39 cellular contexts compared by ENCODE assay signal in the genomic region with DNA sequence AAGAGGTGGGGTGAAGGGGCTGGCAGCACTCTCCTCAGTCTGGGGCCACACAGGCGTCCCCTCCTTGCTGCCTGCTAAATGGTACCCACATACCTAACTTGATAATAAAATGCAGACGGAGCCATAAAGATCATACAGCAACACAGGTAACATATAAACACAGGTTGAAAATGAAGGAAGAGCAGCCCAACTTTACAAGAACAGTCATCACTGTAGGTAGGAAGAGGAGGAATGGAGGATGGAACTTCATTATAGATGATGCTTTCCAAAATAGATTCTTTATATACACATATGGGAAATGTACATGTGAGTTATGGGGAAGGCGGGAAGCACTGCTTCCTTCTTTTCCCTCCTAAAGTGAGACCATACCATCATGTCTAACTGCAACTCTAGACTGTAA.
"Had no signal": no experiment of that assay in that cellular context is flagged by ENCODE, and none has a peak within 500 bp of the region (broad histone marks: within the 10 kb centered on the region; RNA-seq: fewer than 3 reads in every experiment).

No MANE protein-coding gene starts in this region.

- H3K36me3 ChIP-seq: breast epithelium, cardiac muscle cell had no signal

- H3K27ac ChIP-seq: ascending aorta, body of pancreas, brain microvascular endothelial cell, breast epithelium, cardiac muscle cell had no signal

- H3K4me3 ChIP-seq: adrenal gland, ascending aorta, body of pancreas, breast epithelium, cardiac muscle cell had no signal

- H3K4me1 Mint-ChIP-seq: activated naive CD4-positive, alpha-beta T cell treated with anti-CD3 and anti-CD28 coated beads, Interleukin-2, amount 10 ng/mL, durations not matched to agents 7 days and 5 days; activated naive CD4-positive, alpha-beta T cell treated with anti-CD3 and anti-CD28 coated beads, Interleukin-2, amount 50 U/mL, for 24 hours; activated naive CD8-positive, alpha-beta T cell treated with anti-CD3 and anti-CD28 coated beads for 36 hours; activated naive CD8-positive, alpha-beta T cell treated with anti-CD3 and anti-CD28 coated beads, Interleukin-2, amount 50 U/mL, for 24 hours; activated T-helper 17 cell treated with anti-CD3 and anti-CD28 coated beads, Interleukin-2, amount 50 U/mL, for 72 hours; brain; central memory CD8-positive, alpha-beta T cell had no signal

- H3K4me3 Mint-ChIP-seq: activated naive CD4-positive, alpha-beta T cell treated with anti-CD3 and anti-CD28 coated beads for 36 hours; activated naive CD4-positive, alpha-beta T cell treated with anti-CD3 and anti-CD28 coated beads, Interleukin-2, amount 10 ng/mL, durations not matched to agents 7 days and 5 days; activated naive CD4-positive, alpha-beta T cell treated with anti-CD3 and anti-CD28 coated beads, Interleukin-2, amount 50 U/mL, for 24 hours; activated naive CD8-positive, alpha-beta T cell; activated naive CD8-positive, alpha-beta T cell treated with anti-CD3 and anti-CD28 coated beads for 36 hours; activated naive CD8-positive, alpha-beta T cell treated with anti-CD3 and anti-CD28 coated beads, Interleukin-2, amount 10 ng/mL, durations not matched to agents 7 days and 5 days; activated naive CD8-positive, alpha-beta T cell treated with anti-CD3 and anti-CD28 coated beads, Interleukin-2, amount 50 U/mL, for 24 hours; activated T-cell treated with anti-CD3 and anti-CD28 coated beads, Interleukin-2, amount 50 U/mL, for 24 hours; activated T-cell treated with anti-CD3 and anti-CD28 coated beads, Interleukin-2, amount 50 U/mL, for 4 hours; activated T-cell treated with anti-CD3 and anti-CD28 coated beads, Interleukin-2, amount 50 U/mL, for 72 hours; activated T-helper 1 cell treated with anti-CD3 and anti-CD28 coated beads, Interleukin-12 subunit alpha, Interleukin-12 subunit beta, Interleukin-2, Interleukin-4 antibody, amounts not matched to agents 30 ng/mL and 10 ng/mL and 1 ng/mL, durations not matched to agents 14 hours and 24 hours and 36 hours; activated T-helper 17 cell treated with anti-CD3 and anti-CD28 coated beads, Interleukin-2, amount 50 U/mL, for 72 hours; brain; central memory CD8-positive, alpha-beta T cell had no signal

- H3K27ac Mint-ChIP-seq: activated naive CD4-positive, alpha-beta T cell treated with anti-CD3 and anti-CD28 coated beads for 36 hours; activated naive CD4-positive, alpha-beta T cell treated with anti-CD3 and anti-CD28 coated beads, Interleukin-2, amount 10 ng/mL, durations not matched to agents 7 days and 5 days; activated naive CD4-positive, alpha-beta T cell treated with anti-CD3 and anti-CD28 coated beads, Interleukin-2, amount 50 U/mL, for 24 hours; activated naive CD4-positive, alpha-beta T cell treated with anti-CD3 and anti-CD28 coated beads, Interleukin-2, amount 50 U/mL, for 72 hours; activated naive CD8-positive, alpha-beta T cell; activated naive CD8-positive, alpha-beta T cell treated with anti-CD3 and anti-CD28 coated beads for 36 hours; activated naive CD8-positive, alpha-beta T cell treated with anti-CD3 and anti-CD28 coated beads, Interleukin-2, amount 10 ng/mL, durations not matched to agents 7 days and 5 days; activated naive CD8-positive, alpha-beta T cell treated with anti-CD3 and anti-CD28 coated beads, Interleukin-2, amount 50 U/mL, for 24 hours; activated T-cell treated with anti-CD3 and anti-CD28 coated beads, Interleukin-2, amount 50 U/mL, for 24 hours; activated T-cell treated with anti-CD3 and anti-CD28 coated beads, Interleukin-2, amount 50 U/mL, for 72 hours; activated T-helper 1 cell treated with anti-CD3 and anti-CD28 coated beads, Interleukin-12 subunit alpha, Interleukin-12 subunit beta, Interleukin-2, Interleukin-4 antibody, amounts not matched to agents 30 ng/mL and 10 ng/mL and 1 ng/mL, durations not matched to agents 14 hours and 24 hours and 36 hours; activated T-helper 17 cell treated with anti-CD3 and anti-CD28 coated beads, Interleukin-2, amount 50 U/mL, for 72 hours; activated T-helper 2 cell treated with anti-CD3 and anti-CD28 coated beads, Interferon-gamma antibody, Interleukin-2, Interleukin-4, amounts not matched to agents 10 μg/mL and 5 μg/mL and 100 μg/mL, durations not matched to agents 14 hours and 24 hours and 36 hours; brain had no signal

- ATAC-seq: activated naive CD4-positive, alpha-beta T cell treated with anti-CD3 and anti-CD28 coated beads, Interleukin-2, amount 50 U/mL, for 72 hours; activated naive CD8-positive, alpha-beta T cell treated with anti-CD3 and anti-CD28 coated beads, Interleukin-2, amount 50 U/mL, for 24 hours; activated T-cell treated with anti-CD3 and anti-CD28 coated beads, Interleukin-2, amount 50 U/mL, for 4 hours; activated T-cell treated with anti-CD3 and anti-CD28 coated beads, Interleukin-2, amount 50 U/mL, for 72 hours; activated T-helper 17 cell treated with anti-CD3 and anti-CD28 coated beads, Interleukin-2, amount 50 U/mL, for 72 hours; body of pancreas had no signal

- H3K4me1 ChIP-seq: ascending aorta, body of pancreas, breast epithelium had no signal

- H3K27me3 Mint-ChIP-seq: activated naive CD4-positive, alpha-beta T cell treated with anti-CD3 and anti-CD28 coated beads, Interleukin-2, amount 50 U/mL, for 24 hours; activated naive CD8-positive, alpha-beta T cell; activated naive CD8-positive, alpha-beta T cell treated with anti-CD3 and anti-CD28 coated beads for 36 hours; activated naive CD8-positive, alpha-beta T cell treated with anti-CD3 and anti-CD28 coated beads, Interleukin-2, amount 50 U/mL, for 24 hours; activated T-cell treated with anti-CD3 and anti-CD28 coated beads, Interleukin-2, amount 50 U/mL, for 24 hours; activated T-helper 17 cell treated with anti-CD3 and anti-CD28 coated beads, Interleukin-2, amount 50 U/mL, for 72 hours; brain had no signal

- H3K36me3 Mint-ChIP-seq: activated naive CD4-positive, alpha-beta T cell treated with anti-CD3 and anti-CD28 coated beads, Interleukin-2, amount 10 ng/mL, durations not matched to agents 7 days and 5 days; activated naive CD4-positive, alpha-beta T cell treated with anti-CD3 and anti-CD28 coated beads, Interleukin-2, amount 50 U/mL, for 24 hours; activated naive CD4-positive, alpha-beta T cell treated with anti-CD3 and anti-CD28 coated beads, Interleukin-2, amount 50 U/mL, for 72 hours; activated naive CD8-positive, alpha-beta T cell treated with anti-CD3 and anti-CD28 coated beads for 36 hours; activated naive CD8-positive, alpha-beta T cell treated with anti-CD3 and anti-CD28 coated beads, Interleukin-2, amount 10 ng/mL, durations not matched to agents 7 days and 5 days had no signal

- H3K9me3 Mint-ChIP-seq: activated naive CD4-positive, alpha-beta T cell treated with anti-CD3 and anti-CD28 coated beads for 36 hours; activated naive CD4-positive, alpha-beta T cell treated with anti-CD3 and anti-CD28 coated beads, Interleukin-2, amount 10 ng/mL, durations not matched to agents 7 days and 5 days; activated naive CD4-positive, alpha-beta T cell treated with anti-CD3 and anti-CD28 coated beads, Interleukin-2, amount 50 U/mL, for 24 hours; activated naive CD4-positive, alpha-beta T cell treated with anti-CD3 and anti-CD28 coated beads, Interleukin-2, amount 50 U/mL, for 72 hours; activated naive CD8-positive, alpha-beta T cell treated with anti-CD3 and anti-CD28 coated beads for 36 hours; activated naive CD8-positive, alpha-beta T cell treated with anti-CD3 and anti-CD28 coated beads, Interleukin-2, amount 10 ng/mL, durations not matched to agents 7 days and 5 days; activated naive CD8-positive, alpha-beta T cell treated with anti-CD3 and anti-CD28 coated beads, Interleukin-2, amount 50 U/mL, for 24 hours; activated T-cell treated with anti-CD3 and anti-CD28 coated beads, Interleukin-2, amount 50 U/mL, for 24 hours; activated T-cell treated with anti-CD3 and anti-CD28 coated beads, Interleukin-2, amount 50 U/mL, for 4 hours; activated T-cell treated with anti-CD3 and anti-CD28 coated beads, Interleukin-2, amount 50 U/mL, for 72 hours; activated T-helper 1 cell treated with anti-CD3 and anti-CD28 coated beads, Interleukin-12 subunit alpha, Interleukin-12 subunit beta, Interleukin-2, Interleukin-4 antibody, amounts not matched to agents 30 ng/mL and 10 ng/mL and 1 ng/mL, durations not matched to agents 14 hours and 24 hours and 36 hours; activated T-helper 17 cell treated with anti-CD3 and anti-CD28 coated beads, Interleukin-2, amount 50 U/mL, for 72 hours; activated T-helper 2 cell treated with anti-CD3 and anti-CD28 coated beads, Interferon-gamma antibody, Interleukin-2, Interleukin-4, amounts not matched to agents 10 μg/mL and 5 μg/mL and 100 μg/mL, durations not matched to agents 14 hours and 24 hours and 36 hours; brain; central memory CD8-positive, alpha-beta T cell had no signal

- H3K9me3 ChIP-seq: adrenal gland, ascending aorta, body of pancreas, breast epithelium had no signal

- DNase-seq: activated effector memory CD4-positive, alpha-beta T cell treated with anti-CD3 and anti-CD28 coated beads, Interleukin-2, amount 50 U/mL, for 16 hours; activated effector memory CD4-positive, alpha-beta T cell treated with Interleukin-2 at 50 U/mL for 16 hours; activated gamma-delta T cell; activated gamma-delta T cell treated with Interleukin-2 at 50 U/mL for 16 hours; activated naive CD4-positive, alpha-beta T cell; activated naive CD4-positive, alpha-beta T cell treated with anti-CD3 and anti-CD28 coated beads for 36 hours; activated naive CD4-positive, alpha-beta T cell treated with anti-CD3 and anti-CD28 coated beads, Interleukin-2, amount 10 ng/mL, durations not matched to agents 7 days and 5 days; activated naive CD4-positive, alpha-beta T cell treated with anti-CD3 and anti-CD28 coated beads, Interleukin-2, amount 50 U/mL, for 16 hours; activated naive CD4-positive, alpha-beta T cell treated with Interleukin-2 at 50 U/mL for 16 hours; activated naive CD8-positive, alpha-beta T cell treated with anti-CD3 and anti-CD28 coated beads for 36 hours; activated naive CD8-positive, alpha-beta T cell treated with anti-CD3 and anti-CD28 coated beads, Interleukin-2, amount 10 ng/mL, durations not matched to agents 7 days and 5 days; activated naive CD8-positive, alpha-beta T cell treated with anti-CD3 and anti-CD28 coated beads, Interleukin-2, amount 50 U/mL, for 24 hours; activated T-cell treated with anti-CD3 and anti-CD28 coated beads for 4 hours; activated T-cell treated with anti-CD3 and anti-CD28 coated beads, Interleukin-2, amount 50 U/mL, for 1 hour; activated T-cell treated with anti-CD3 and anti-CD28 coated beads, Interleukin-2, amount 50 U/mL, for 24 hours; activated T-cell treated with anti-CD3 and anti-CD28 coated beads, Interleukin-2, amount 50 U/mL, for 4 hours; activated T-cell treated with anti-CD3 and anti-CD28 coated beads, Interleukin-2, amount 50 U/mL, for 48 hours; activated T-cell treated with anti-CD3 and anti-CD28 coated beads, Interleukin-2, amount 50 U/mL, for 72 hours; adrenal gland; amniotic stem cell; amygdala; anterior cingulate cortex; aorta; body of pancreas; brain microvascular endothelial cell; caudate nucleus; central memory CD4-positive, alpha-beta T cell; cerebellar nuclear complex had no signal
